Comparison of ENCODE assay signal across 14 cellular contexts in the genomic region with DNA sequence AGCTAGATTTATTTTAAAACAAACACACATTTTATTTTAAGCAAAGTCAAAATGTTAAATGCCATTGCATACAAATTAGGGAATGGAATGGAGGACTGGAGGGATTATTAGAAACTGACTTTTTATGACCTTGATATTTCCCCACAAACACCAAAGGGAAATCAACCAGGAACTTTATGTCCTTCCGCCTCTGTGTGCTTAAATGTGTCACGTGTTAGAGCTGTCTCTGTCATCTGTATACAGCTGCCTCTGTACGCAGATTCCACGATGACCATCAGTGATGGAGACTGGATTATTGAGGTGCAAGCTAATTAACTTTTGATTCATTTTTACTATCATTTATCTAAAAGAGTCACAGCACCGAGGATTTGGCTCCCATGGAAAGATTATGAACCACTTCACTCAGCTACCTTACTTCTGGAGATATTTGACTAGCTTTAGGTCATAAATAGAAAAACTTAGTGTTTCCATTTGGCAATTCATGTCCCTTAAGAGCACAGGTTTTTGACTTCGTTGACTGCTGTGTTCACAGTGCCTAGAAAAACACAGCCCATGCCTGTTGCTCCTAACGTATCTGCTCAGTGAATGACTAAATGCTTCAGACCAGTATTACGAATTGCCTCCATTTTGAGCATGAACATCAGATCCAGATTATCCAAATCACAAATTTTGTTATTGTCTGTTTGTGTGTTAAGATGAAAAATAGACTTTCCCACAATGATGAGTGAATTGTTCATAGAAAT.
DNase-seq lines count a peak whose midpoint lies in the region; ATAC-seq and TF ChIP-seq lines count a peak whose summit lies in the region.
"Had no signal": no experiment of that assay in that cellular context is flagged by ENCODE, and none has a peak within 500 bp of the region (broad histone marks: within the 10 kb centered on the region; RNA-seq: fewer than 3 reads in every experiment).

No MANE protein-coding gene starts in this region.

- no peaks in the 10 kb centered on the region for H3K36me3 ChIP-seq in colonic mucosa
- H3K36me3 ChIP-seq in skeletal muscle tissue (ENCODE audit: control insufficient read depth in 3 of 3, insufficient read depth in 3 of 3, low read length in 3 of 3), result no peaks in the 10 kb centered on the region
- H3K36me3 ChIP-seq in upper lobe of right lung, result no peaks in the 10 kb centered on the region
- no peaks in the 10 kb centered on the region for H3K36me3 ChIP-seq in SJCRH30

- no peaks in the 10 kb centered on the region for H3K27me3 ChIP-seq in colonic mucosa
- H3K27me3 ChIP-seq in right cardiac atrium (ENCODE audit: control insufficient read depth, insufficient read depth), result no peaks in the 10 kb centered on the region
- no peaks in the 10 kb centered on the region for H3K27me3 ChIP-seq in skeletal muscle tissue (ENCODE audit: control insufficient read depth in 3 of 3, insufficient read depth in 3 of 3, low read length in 3 of 3)
- no peaks in the 10 kb centered on the region for H3K27me3 ChIP-seq in upper lobe of right lung
- no peaks in the 10 kb centered on the region for H3K27me3 ChIP-seq in SJCRH30

- H3K4me1 ChIP-seq in colonic mucosa (no peaks in the 10 kb centered on the region), right cardiac atrium (ENCODE audit: control insufficient read depth, insufficient read depth, low read length) (no peaks in the 10 kb centered on the region), skeletal muscle tissue (ENCODE audit: control insufficient read depth in 3 of 3, insufficient read depth in 3 of 3, low read length in 3 of 3) (peaks cover 0 to 5% (median 0%) of the 10 kb centered on the region in 3 donors), upper lobe of right lung (no peaks in the 10 kb centered on the region), SJCRH30 (peaks cover 8% of the 10 kb centered on the region)

- 77% methylated on average over 8 of the region's 8 CpGs for WGBS in right cardiac atrium

- no peak for TF ChIP-seq CTCF in colonic mucosa (IDR thresholded peaks at IDR 0.05)
- TF ChIP-seq CTCF in upper lobe of right lung (IDR thresholded peaks at IDR 0.05), result no peak

- no peak overlapping the region for H3K9ac ChIP-seq in colonic mucosa (ENCODE audit: low read depth in 2 of 2, low read length in 2 of 2)
- no peak overlapping the region for H3K9ac ChIP-seq in skeletal muscle tissue (ENCODE audit: low read depth in 1 of 3, low read length in 3 of 3)

- H3K27ac ChIP-seq in colonic mucosa (peak overlapping the region; percentile 13), right cardiac atrium (ENCODE audit: low read length) (peak overlapping the region; percentile 50), skeletal muscle tissue (ENCODE audit: low read depth, low read length) (peak overlapping the region; percentile 22), upper lobe of right lung (peak overlapping the region; percentile 39), SJCRH30 (no peak overlapping the region)

- peak in 1 of 2 donors; percentile 68 for ATAC-seq in right cardiac atrium
- ATAC-seq in upper lobe of right lung, result no peak
- ATAC-seq: GM23338, K562 had no signal

- H3K9me3 ChIP-seq in colonic mucosa (no peaks in the 10 kb centered on the region), right cardiac atrium (ENCODE audit: control insufficient read depth, low read length) (no peaks in the 10 kb centered on the region), skeletal muscle tissue (ENCODE audit: control insufficient read depth in 3 of 3, low read length in 3 of 3) (no peaks in the 10 kb centered on the region), upper lobe of right lung (no peaks in the 10 kb centered on the region), SJCRH30 (replicated peaks) (no peaks in the 10 kb centered on the region)

- no peak for DNase-seq in colonic mucosa
- DNase-seq in right cardiac atrium, result no peak
- DNase-seq in upper lobe of right lung, result no peak
- DNase-seq in SJCRH30, result no peak
- no peak for DNase-seq in stimulated activated CD4-positive, alpha-beta T cell treated with anti-CD3 and anti-CD28 coated beads, Interleukin-2, amount 100 ng/mL, for 48 hours
- no peak for DNase-seq in SIG-M5 treated with dmso at 0.1 percent for 504 hours (lab: John Stamatoyannopoulos, UW; ENCODE audit: unreplicated experiment)
- DNase-seq: CD4-positive, alpha-beta memory T cell; DMS79 treated with DMSO at 0.1 percent for 48 hours; NCI-H1436 treated with DMSO at 0.1 percent for 48 hours; NCI-H2081; NCI-H510A treated with DMSO at 0.1 percent for 48 hours had no signal

- intact Hi-C loops in colonic mucosa (cut with DNase I), result no loop called here
- intact Hi-C loops in right cardiac atrium (cut with DNase I), result loop anchor here in 2 of 4 donors (10.0 kb wide), 2 partner anchors 1045 to 1065 kb away; no protein-coding TSS in a partner anchor
- intact Hi-C loops in upper lobe of right lung (cut with DNase I), result no loop called here

- H3K4me3 ChIP-seq in colonic mucosa (no peak overlapping the region), right cardiac atrium (ENCODE audit: low read length) (no peak overlapping the region), skeletal muscle tissue (ENCODE audit: low read length in 3 of 3) (no peak overlapping the region), upper lobe of right lung (no peak overlapping the region), SJCRH30 (no peak overlapping the region)
- H3K4me3 ChIP-seq: GM23338, K562 had no signal
